ENCODE assay signal across 1 cellular context in genomic region chr7:66609176-66609575, GRCh38.
TF ChIP-seq lines count a peak whose summit lies in the region.

No MANE protein-coding gene starts in this region.

TF ChIP-seq in GM23338, 12 proteins besides CTCF, POLR2A, EP300 and RAD21 (continued from another document):
- no peak for TF ChIP-seq NANOG (IDR thresholded peaks at IDR 0.05; ENCODE audit: borderline replicate concordance)
- TF ChIP-seq CREB1 (CRISPR knock-in tag; IDR thresholded peaks at IDR 0.05; ENCODE audit: low read depth), result no peak
- no peak for TF ChIP-seq EZH2 (IDR thresholded peaks at IDR 0.05; ENCODE audit: low read depth, unreplicated experiment)
- no peak for TF ChIP-seq REST (IDR thresholded peaks at IDR 0.05; ENCODE audit: unreplicated experiment)
- no peak for TF ChIP-seq STAT1 (IDR thresholded peaks at IDR 0.05; ENCODE audit: unreplicated experiment)
- no peak for TF ChIP-seq POLR2AphosphoS5 (IDR thresholded peaks at IDR 0.05; ENCODE audit: low read depth)
- TF ChIP-seq ZNF462 (CRISPR knock-in tag; IDR thresholded peaks at IDR 0.05), result no peak
TF ChIP-seq in GM23338: peak in this region for 0.
